Comparison of ENCODE assay signal across 12 cellular contexts in the genomic region with DNA sequence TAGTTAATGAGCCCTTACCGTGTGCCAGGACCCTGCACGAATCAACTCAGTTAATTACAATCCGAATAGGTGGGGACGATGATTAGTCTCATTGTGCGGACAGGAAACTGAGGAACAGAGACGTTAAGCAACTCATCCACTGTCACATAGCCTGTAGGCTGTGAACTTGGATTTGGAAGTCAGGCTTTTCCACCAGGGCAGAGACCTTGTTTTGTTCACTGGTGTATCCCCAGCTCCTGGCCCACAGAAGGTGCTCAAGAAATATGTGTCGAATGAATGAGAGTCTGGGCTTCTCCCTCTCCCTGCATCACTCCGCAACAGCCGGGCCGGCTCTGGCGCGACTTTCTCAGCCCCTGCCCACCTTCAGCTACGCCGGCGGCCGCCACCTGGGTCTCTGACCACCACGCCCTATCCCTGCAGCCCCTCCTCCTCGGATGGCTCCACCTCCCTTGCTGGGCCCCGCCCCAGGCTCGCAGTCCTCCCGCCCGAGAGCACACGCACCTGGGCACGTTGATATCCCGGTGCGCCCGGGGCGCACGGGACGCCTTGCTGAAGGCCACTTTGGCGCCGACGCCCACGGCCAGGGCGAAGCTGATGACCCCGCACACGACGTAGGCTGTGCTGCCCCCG. TPM values are rescaled to one million over a fixed set of nuclear protein-coding genes. Genes with fewer than 3 reads are reported as not detected.
DNase-seq lines count a peak whose midpoint lies in the region; ATAC-seq and TF ChIP-seq lines count a peak whose summit lies in the region.
"Had no signal": no experiment of that assay in that cellular context is flagged by ENCODE, and none has a peak within 500 bp of the region (broad histone marks: within the 10 kb centered on the region; RNA-seq: fewer than 3 reads in every experiment).

No MANE protein-coding gene starts in this region.

- ATAC-seq in stimulated activated naive B cell treated with anti-CD40 and anti-IgM and Interleukin-4, amounts not matched to agents 10 μg/mL and 1 μg/mL and 100 μg/mL, for 72 hours (replicated peaks) = peak in 1 of 2 donors; percentile 39
- ATAC-seq in HG03097 (IDR thresholded peaks at IDR 0.05; ENCODE audit: low FRiP score, unreplicated experiment) = no peak

- H3K27me3 Mint-ChIP-seq in activated T-cell treated with anti-CD3 and anti-CD28 coated beads, Interleukin-2, amount 50 U/mL, for 24 hours = peaks cover 87% of the 10 kb centered on the region
- peaks cover 52% of the 10 kb centered on the region for H3K27me3 Mint-ChIP-seq in endodermal cell (ENCODE audit: insufficient read depth)
- peaks cover 80 to 92% of the 10 kb centered on the region in 2 donors for H3K27me3 Mint-ChIP-seq in stimulated activated naive B cell treated with anti-CD40 and anti-IgM and Interleukin-4, amounts not matched to agents 10 μg/mL and 1 μg/mL and 100 μg/mL, for 72 hours

- H3K4me1 ChIP-seq in endodermal cell (ENCODE audit: control insufficient read depth, insufficient read depth, low read length) (no peaks in the 10 kb centered on the region), Peyer's patch (peaks cover 0 to 24% (median 9%) of the 10 kb centered on the region in 4 donors)

- H3K27ac ChIP-seq in endodermal cell (ENCODE audit: low read depth, low read length) = no peak overlapping the region
- no peak overlapping the region for H3K27ac ChIP-seq in Peyer's patch
- H3K27ac ChIP-seq: BLaER1, thyroid gland had no signal

- no peak overlapping the region for H3K27ac Mint-ChIP-seq in activated T-cell treated with anti-CD3 and anti-CD28 coated beads, Interleukin-2, amount 50 U/mL, for 24 hours
- no peak overlapping the region for H3K27ac Mint-ChIP-seq in endodermal cell
- peak overlapping the region; percentile 27 for H3K27ac Mint-ChIP-seq in stimulated activated naive B cell treated with anti-CD40 and anti-IgM and Interleukin-4, amounts not matched to agents 10 μg/mL and 1 μg/mL and 100 μg/mL, for 72 hours

- H3K4me1 Mint-ChIP-seq in activated T-cell treated with anti-CD3 and anti-CD28 coated beads, Interleukin-2, amount 50 U/mL, for 24 hours (ENCODE audit: low read depth) = peaks cover 14% of the 10 kb centered on the region
- peaks cover 7% of the 10 kb centered on the region for H3K4me1 Mint-ChIP-seq in endodermal cell
- H3K4me1 Mint-ChIP-seq in stimulated activated naive B cell treated with anti-CD40 and anti-IgM and Interleukin-4, amounts not matched to agents 10 μg/mL and 1 μg/mL and 100 μg/mL, for 72 hours = peaks cover 21 to 35% of the 10 kb centered on the region in 2 donors

- peaks cover 93% of the 10 kb centered on the region for H3K27me3 ChIP-seq in endodermal cell (ENCODE audit: control insufficient read depth, insufficient read depth, low read length, poor library complexity, severe bottlenecking)
- peaks cover 0 to 57% of the 10 kb centered on the region in 2 donors for H3K27me3 ChIP-seq in Peyer's patch

- H3K36me3 ChIP-seq in endodermal cell (ENCODE audit: control insufficient read depth, insufficient read depth, low read length) (no peaks in the 10 kb centered on the region), Peyer's patch (no peaks in the 10 kb centered on the region)
- H3K36me3 ChIP-seq: BLaER1, thyroid gland had no signal

- H3K9ac ChIP-seq in endodermal cell (ENCODE audit: extremely low read depth, low read length, poor library complexity, severe bottlenecking) = no peak overlapping the region
- H3K9ac ChIP-seq: BLaER1 had no signal

- H3K4me3 ChIP-seq in endodermal cell (ENCODE audit: low read length) (no peak overlapping the region), Peyer's patch (no peak overlapping the region)
- H3K4me3 ChIP-seq: BLaER1, thyroid gland had no signal

- H3K9me3 ChIP-seq in endodermal cell (ENCODE audit: control insufficient read depth, low read length) (no peaks in the 10 kb centered on the region), Peyer's patch (no peaks in the 10 kb centered on the region)
- H3K9me3 ChIP-seq: thyroid gland had no signal

- TF ChIP-seq POLR2A in Peyer's patch (IDR thresholded peaks at IDR 0.05) = no peak

- DNase-seq in activated T-cell treated with anti-CD3 and anti-CD28 coated beads, Interleukin-2, amount 50 U/mL, for 24 hours = peak; percentile 43
- DNase-seq in activated T-cell treated with anti-CD3 and anti-CD28 coated beads for 4 hours = no peak
- DNase-seq in NCI-H2196 treated with DMSO at 0.1 percent for 48 hours (lab: John Stamatoyannopoulos, UW; ENCODE audit: unreplicated experiment) = peak; percentile 41
- peak; percentile 89 for DNase-seq in endodermal cell
- DNase-seq in stimulated activated naive B cell treated with anti-CD40 and anti-IgM and Interleukin-4, amounts not matched to agents 10 μg/mL and 1 μg/mL and 100 μg/mL, for 72 hours = no peak
- DNase-seq in HEK293T (ENCODE audit: extremely low spot score) = no peak
- DNase-seq in Peyer's patch = no peak
- DNase-seq: dermis blood vessel endothelial cell, thyroid gland had no signal

- TF ChIP-seq CTCF in endodermal cell (conservative IDR thresholded peaks at IDR 0.05) (no peak), Peyer's patch (IDR thresholded peaks at IDR 0.05) (no peak)

- H3K9me3 Mint-ChIP-seq in activated T-cell treated with anti-CD3 and anti-CD28 coated beads, Interleukin-2, amount 50 U/mL, for 24 hours = no peaks in the 10 kb centered on the region
- H3K9me3 Mint-ChIP-seq in endodermal cell = peaks cover 3% of the 10 kb centered on the region
- peaks cover 0 to 8% of the 10 kb centered on the region in 2 donors for H3K9me3 Mint-ChIP-seq in stimulated activated naive B cell treated with anti-CD40 and anti-IgM and Interleukin-4, amounts not matched to agents 10 μg/mL and 1 μg/mL and 100 μg/mL, for 72 hours
- H3K9me3 Mint-ChIP-seq: neural crest cell had no signal

- CTCF ChIA-PET in HEK293T (lab: Yijun Ruan, JAX) = interaction anchor here (0.6 kb wide), 1 partner anchor 62 kb away, joined by 3 read pairs; no protein-coding TSS in a partner anchor

- 4 to 6% methylated on average over 17 to 38 of the region's 39 CpGs for WGBS in endodermal cell (ENCODE audit: insufficient coverage in 1 of 2, insufficient read length in 1 of 2), 2 experiments

- POLR2A ChIA-PET in HEK293T (lab: Yijun Ruan, JAX) = no interaction called here

- H3K36me3 Mint-ChIP-seq in activated T-cell treated with anti-CD3 and anti-CD28 coated beads, Interleukin-2, amount 50 U/mL, for 24 hours (ENCODE audit: low read depth) = no peaks in the 10 kb centered on the region
- H3K36me3 Mint-ChIP-seq in endodermal cell (ENCODE audit: low read depth) = no peaks in the 10 kb centered on the region
- H3K36me3 Mint-ChIP-seq in stimulated activated naive B cell treated with anti-CD40 and anti-IgM and Interleukin-4, amounts not matched to agents 10 μg/mL and 1 μg/mL and 100 μg/mL, for 72 hours = peaks cover 7 to 14% of the 10 kb centered on the region in 2 donors

- peak overlapping the region; percentile 4 for H3K4me3 Mint-ChIP-seq in activated T-cell treated with anti-CD3 and anti-CD28 coated beads, Interleukin-2, amount 50 U/mL, for 24 hours
- H3K4me3 Mint-ChIP-seq in endodermal cell = peak overlapping the region; percentile 15
- peak overlapping the region; percentile 61 for H3K4me3 Mint-ChIP-seq in stimulated activated naive B cell treated with anti-CD40 and anti-IgM and Interleukin-4, amounts not matched to agents 10 μg/mL and 1 μg/mL and 100 μg/mL, for 72 hours
- H3K4me3 Mint-ChIP-seq: neural crest cell had no signal

TF ChIP-seq in HEK293T, 16 proteins besides CTCF, POLR2A, EP300 and RAD21:
- no peak for TF ChIP-seq LEF1 (IDR thresholded peaks at IDR 0.05; ENCODE audit: borderline replicate concordance)
- TF ChIP-seq L3MBTL2 (conservative IDR thresholded peaks at IDR 0.05) = no peak
- no peak for TF ChIP-seq NFRKB (IDR thresholded peaks at IDR 0.05)
- TF ChIP-seq FOXK2 (IDR thresholded peaks at IDR 0.05) = no peak
- TF ChIP-seq BHLHE40 (IDR thresholded peaks at IDR 0.05; ENCODE audit: borderline replicate concordance) = no peak
- no peak for TF ChIP-seq ZNF384 (IDR thresholded peaks at IDR 0.05)
- TF ChIP-seq SUZ12 (IDR thresholded peaks at IDR 0.05) = no peak
- no peak for TF ChIP-seq TARDBP (IDR thresholded peaks at IDR 0.05)
- TF ChIP-seq CTBP1 (IDR thresholded peaks at IDR 0.05; ENCODE audit: borderline replicate concordance) = no peak
- TF ChIP-seq HDGF (IDR thresholded peaks at IDR 0.05; ENCODE audit: borderline replicate concordance) = no peak
- no peak for TF ChIP-seq FOXA1 (IDR thresholded peaks at IDR 0.05)
- TF ChIP-seq SP1 (IDR thresholded peaks at IDR 0.05) = no peak

RNA-seq across cellular contexts. Expression of gene SHISA7, which starts 1.3 kb away (rescaled TPM):
- total RNA-seq in endodermal cell = not detected
- 1.3 TPM for polyA plus RNA-seq in endodermal cell (2013, experiment 1 of 2)
- polyA plus RNA-seq in endodermal cell (2013, experiment 2 of 2) = 0.95 TPM
- total RNA-seq in Peyer's patch = not detected
- total RNA-seq: dermis blood vessel endothelial cell, thyroid gland had no signal

RNA-seq across cellular contexts. Expression of gene ISOC2, which starts 19.6 kb away (rescaled TPM):
- total RNA-seq in endodermal cell (10 to 100 TPM; 35.9 to 39.2 TPM), Peyer's patch (100 to 1,000 TPM in 1 of 4 donors, 10 to 100 TPM in 3; 28.1 to 102 (median 60.0) TPM)
- polyA plus RNA-seq in endodermal cell (2013, experiment 1 of 2) = 30.9 TPM
- polyA plus RNA-seq in endodermal cell (2013, experiment 2 of 2) = 30.8 TPM

RNA-seq across cellular contexts. Expression of gene C19orf85, which starts 22.7 kb away (rescaled TPM):
- total RNA-seq in endodermal cell (1 to 10 TPM in 1 of 2 donors, under 1 TPM in 1; 0.62 to 2.3 TPM), Peyer's patch (not detected)
- polyA plus RNA-seq in endodermal cell (2013, experiment 1 of 2) = 0.39 TPM
- polyA plus RNA-seq in endodermal cell (2013, experiment 2 of 2) = not detected
- total RNA-seq: dermis blood vessel endothelial cell, neural crest cell, thyroid gland had no signal

RNA-seq across cellular contexts. Expression of gene UBE2S, which starts 34.2 kb away (rescaled TPM):
- total RNA-seq in endodermal cell = 100 to 1,000 TPM; 202 to 246 TPM
- polyA plus RNA-seq in endodermal cell (2013, experiment 1 of 2) = 265 TPM
- polyA plus RNA-seq in endodermal cell (2013, experiment 2 of 2) = 271 TPM
- total RNA-seq in Peyer's patch = 1 to 10 TPM; 5.2 to 9.1 (median 7.6) TPM

RNA-seq across cellular contexts. Expression of gene ZNF628, which starts 34.6 kb away (rescaled TPM):
- total RNA-seq in endodermal cell (10 to 100 TPM in 1 of 2 donors, 1 to 10 TPM in 1; 9.9 to 12.6 TPM), Peyer's patch (10 to 100 TPM; 10.1 to 47.0 (median 15.5) TPM)
- polyA plus RNA-seq in endodermal cell (2013, experiment 1 of 2) = 8.9 TPM
- 11.8 TPM for polyA plus RNA-seq in endodermal cell (2013, experiment 2 of 2)

Comparison
In these comparisons a context has a peak if more than half of its experiments do, and no peak if none do; other contexts are left out.
1. DNase-seq: peak in activated T-cell treated with anti-CD3 and anti-CD28 coated beads, Interleukin-2, amount 50 U/mL, for 24 hours (single experiment), NCI-H2196 treated with DMSO at 0.1 percent for 48 hours (single experiment) and endodermal cell (single experiment); none in activated T-cell treated with anti-CD3 and anti-CD28 coated beads for 4 hours (single experiment), stimulated activated naive B cell treated with anti-CD40 and anti-IgM and Interleukin-4, amounts not matched to agents 10 μg/mL and 1 μg/mL and 100 μg/mL, for 72 hours (single experiment), HEK293T (single experiment) and Peyer's patch (0 of 3).
2. H3K4me3 Mint-ChIP-seq: peak in every context shown above with its lines; median percentile 61 in stimulated activated naive B cell treated with anti-CD40 and anti-IgM and Interleukin-4, amounts not matched to agents 10 μg/mL and 1 μg/mL and 100 μg/mL, for 72 hours; 15 in endodermal cell; 4 in activated T-cell treated with anti-CD3 and anti-CD28 coated beads, Interleukin-2, amount 50 U/mL, for 24 hours.